In genomic region chr20:3172933-3173581, GRCh38 we compare ENCODE assay signal across 1 cellular context.
TF ChIP-seq lines count a peak whose summit lies in the region.

TSS of gene LZTS3 (minus strand) at chr20:3173549. CDS start at chr20:3167163, 6,386 bp downstream.

TF ChIP-seq in WTC11, 78 proteins besides CTCF, POLR2A, EP300 and RAD21 (continued from another document):
- TF ChIP-seq AR (CRISPR knock-in tag; IDR thresholded peaks at IDR 0.05), result no peak
- TF ChIP-seq HMGXB4 (CRISPR knock-in tag; IDR thresholded peaks at IDR 0.05), result peak; percentile 18; the same call in 1 of the 2 replicates
- TF ChIP-seq, protein P1, sequence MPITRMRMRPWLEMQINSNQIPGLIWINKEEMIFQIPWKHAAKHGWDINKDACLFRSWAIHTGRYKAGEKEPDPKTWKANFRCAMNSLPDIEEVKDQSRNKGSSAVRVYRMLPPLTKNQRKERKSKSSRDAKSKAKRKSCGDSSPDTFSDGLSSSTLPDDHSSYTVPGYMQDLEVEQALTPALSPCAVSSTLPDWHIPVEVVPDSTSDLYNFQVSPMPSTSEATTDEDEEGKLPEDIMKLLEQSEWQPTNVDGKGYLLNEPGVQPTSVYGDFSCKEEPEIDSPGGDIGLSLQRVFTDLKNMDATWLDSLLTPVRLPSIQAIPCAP (CRISPR knock-in tag; IDR thresholded peaks at IDR 0.05), result no peak
- no peak for TF ChIP-seq EMX1 (CRISPR knock-in tag; IDR thresholded peaks at IDR 0.05)
- no peak for TF ChIP-seq GTF2I (CRISPR knock-in tag; conservative IDR thresholded peaks at IDR 0.05)
- TF ChIP-seq, protein P2, sequence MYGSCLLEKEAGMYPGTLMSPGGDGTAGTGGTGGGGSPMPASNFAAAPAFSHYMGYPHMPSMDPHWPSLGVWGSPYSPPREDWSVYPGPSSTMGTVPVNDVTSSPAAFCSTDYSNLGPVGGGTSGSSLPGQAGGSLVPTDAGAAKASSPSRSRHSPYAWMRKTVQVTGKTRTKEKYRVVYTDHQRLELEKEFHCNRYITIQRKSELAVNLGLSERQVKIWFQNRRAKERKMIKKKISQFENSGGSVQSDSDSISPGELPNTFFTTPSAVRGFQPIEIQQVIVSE (CRISPR knock-in tag; IDR thresholded peaks at IDR 0.05; ENCODE audit: borderline replicate concordance), result no peak
